Comparison of ENCODE assay signal across 1 cellular context in genomic region chrX:9352243-9352642, GRCh38.
TF ChIP-seq lines count a peak whose summit lies in the region.

No MANE protein-coding gene starts in this region.

TF ChIP-seq in WTC11, 78 proteins besides CTCF, POLR2A, EP300 and RAD21 (continued from another document):
- TF ChIP-seq ARID4B (CRISPR knock-in tag; IDR thresholded peaks at IDR 0.05; ENCODE audit: borderline replicate concordance) (no peak), ZNF396 (CRISPR knock-in tag; IDR thresholded peaks at IDR 0.05; ENCODE audit: borderline replicate concordance) (no peak), ZNF138 (CRISPR knock-in tag; conservative IDR thresholded peaks at IDR 0.05) (no peak), RORB (CRISPR knock-in tag; IDR thresholded peaks at IDR 0.05) (no peak), ZNF121 (CRISPR knock-in tag; IDR thresholded peaks at IDR 0.05) (no peak), ZNF532 (CRISPR knock-in tag; IDR thresholded peaks at IDR 0.05; ENCODE audit: borderline replicate concordance) (no peak), MYBL2 (CRISPR knock-in tag; IDR thresholded peaks at IDR 0.05) (no peak), ATF1 (CRISPR knock-in tag; IDR thresholded peaks at IDR 0.05) (no peak), PRRX2 (CRISPR knock-in tag; IDR thresholded peaks at IDR 0.05) (no peak), ZNF416 (CRISPR knock-in tag; IDR thresholded peaks at IDR 0.05) (no peak), E2F1 (CRISPR knock-in tag; IDR thresholded peaks at IDR 0.05) (no peak), GTF2I (CRISPR knock-in tag; conservative IDR thresholded peaks at IDR 0.05) (no peak), ZMAT4 (CRISPR knock-in tag; IDR thresholded peaks at IDR 0.05) (no peak)
